In genomic region chr6:16258709-16259075, GRCh38 we compare ENCODE assay signal across 1 cellular context.
TF ChIP-seq lines count a peak whose summit lies in the region.

No MANE protein-coding gene starts in this region.

TF ChIP-seq in H1, 55 proteins besides CTCF, POLR2A, EP300 and RAD21:
- TF ChIP-seq CEBPB (IDR thresholded peaks at IDR 0.05; ENCODE audit: low read depth, low read length) (no peak), SP1 (IDR thresholded peaks at IDR 0.05; ENCODE audit: low read depth, low read length) (no peak), SRF (IDR thresholded peaks at IDR 0.05; ENCODE audit: low read depth, low read length) (no peak), CREB1 (IDR thresholded peaks at IDR 0.05) (no peak), SAP30 (IDR thresholded peaks at IDR 0.05; ENCODE audit: insufficient read depth, insufficient replicate concordance, low read length) (no peak), SUZ12 (IDR thresholded peaks at IDR 0.05; ENCODE audit: low read length) (no peak), E2F6 (IDR thresholded peaks at IDR 0.05) (no peak), JUND (IDR thresholded peaks at IDR 0.05; ENCODE audit: low read length) (no peak)
- TF ChIP-seq, protein P1, sequence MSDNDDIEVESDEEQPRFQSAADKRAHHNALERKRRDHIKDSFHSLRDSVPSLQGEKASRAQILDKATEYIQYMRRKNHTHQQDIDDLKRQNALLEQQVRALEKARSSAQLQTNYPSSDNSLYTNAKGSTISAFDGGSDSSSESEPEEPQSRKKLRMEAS (IDR thresholded peaks at IDR 0.05) = no peak
